8 cellular contexts compared by ENCODE assay signal in the genomic region with DNA sequence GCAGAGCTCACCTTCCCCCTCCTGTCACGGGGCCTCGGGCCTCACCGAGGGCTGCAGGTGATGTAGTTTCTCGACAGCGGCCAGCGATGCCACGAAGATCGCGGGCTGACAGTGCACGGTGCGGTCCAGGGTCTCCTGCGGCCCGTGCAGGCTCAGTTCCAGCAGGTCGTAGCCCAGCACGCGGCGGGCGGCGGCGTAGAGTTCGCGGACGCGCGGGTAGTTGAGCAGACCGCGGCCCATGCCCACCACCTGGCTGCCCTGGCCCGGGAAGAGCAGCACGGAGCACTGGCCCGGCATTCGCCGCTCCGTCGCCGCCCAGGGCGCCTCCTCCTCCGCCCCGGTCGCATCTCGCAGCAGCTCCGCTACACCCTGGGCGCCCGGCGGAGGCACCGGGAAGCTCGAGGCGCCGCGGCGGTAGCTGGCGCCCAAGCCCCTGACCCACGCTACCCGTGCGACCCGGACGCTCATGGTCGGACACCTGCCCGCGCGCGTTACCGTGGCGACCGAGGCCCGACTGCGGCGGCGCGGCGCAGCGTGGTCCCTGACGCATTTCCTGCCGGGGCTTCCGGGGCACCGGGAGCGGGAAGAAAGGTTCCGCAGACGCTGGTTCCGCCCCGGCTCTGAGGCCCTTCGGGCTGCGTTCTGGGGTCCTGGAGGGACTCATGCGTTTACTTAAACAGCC. TPM values are rescaled to one million over a fixed set of nuclear protein-coding genes. Genes with fewer than 3 reads are reported as not detected.
DNase-seq lines count a peak whose midpoint lies in the region; ATAC-seq and TF ChIP-seq lines count a peak whose summit lies in the region.

A gene with protein sequence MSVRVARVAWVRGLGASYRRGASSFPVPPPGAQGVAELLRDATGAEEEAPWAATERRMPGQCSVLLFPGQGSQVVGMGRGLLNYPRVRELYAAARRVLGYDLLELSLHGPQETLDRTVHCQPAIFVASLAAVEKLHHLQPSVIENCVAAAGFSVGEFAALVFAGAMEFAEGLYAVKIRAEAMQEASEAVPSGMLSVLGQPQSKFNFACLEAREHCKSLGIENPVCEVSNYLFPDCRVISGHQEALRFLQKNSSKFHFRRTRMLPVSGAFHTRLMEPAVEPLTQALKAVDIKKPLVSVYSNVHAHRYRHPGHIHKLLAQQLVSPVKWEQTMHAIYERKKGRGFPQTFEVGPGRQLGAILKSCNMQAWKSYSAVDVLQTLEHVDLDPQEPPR (minus strand): TSS at position 518 of the 682 bp plus-strand sequence. CDS start 50 bp downstream, at position 468.

- ATAC-seq in left ventricle myocardium superior (peak; percentile 93), psoas muscle (peak; percentile 95 to 98 (median 96))

- peak within 1 kb of the TSS; percentile 79 for H3K27ac Mint-ChIP-seq in HFFc6

- peak within 1 kb of the TSS; percentile 76 for H3K27ac ChIP-seq in psoas muscle

- H3K4me3 ChIP-seq in psoas muscle, result peak within 1 kb of the TSS; percentile 98

- H3K27me3 ChIP-seq in psoas muscle (ENCODE audit: insufficient read depth in 3 of 3, low read length in 2 of 3), result no peaks in the 10 kb centered on the region

- peaks cover 10% of the 10 kb centered on the region for H3K4me1 ChIP-seq in psoas muscle

- no peaks in the 10 kb centered on the region for H3K9me3 ChIP-seq in psoas muscle

- no peaks in the 10 kb centered on the region; the same call in 1 of the 2 replicates for H3K27me3 Mint-ChIP-seq in HFFc6 (ENCODE audit: insufficient read depth)

- DNase-seq in GM10266 (ENCODE audit: extremely low spot score) (peak; percentile 94), HFFc6 (peak; percentile 45), NCI-H128 (lab: John Stamatoyannopoulos, UW; ENCODE audit: unreplicated experiment) (peak; percentile 63), T-helper 2 cell (peak; percentile 65 to 83 (median 70)), amygdala (lab: John Stamatoyannopoulos, UW) (peak in 54 of 56 donors; percentile 30 to 92 (median 76)), left ventricle myocardium superior (peak; percentile 91), psoas muscle (peak; percentile 90 to 93), ureter (ENCODE audit: low spot score) (peak; percentile 87)

- H3K4me3 Mint-ChIP-seq in HFFc6, result peak within 1 kb of the TSS; percentile 89

- H3K36me3 ChIP-seq in psoas muscle (ENCODE audit: insufficient read depth in 1 of 2, low read depth in 1 of 2), result peaks cover 0 to 35% of the 10 kb centered on the region in 2 donors

- 0 out of 2 replicates have a peak, but pooled peaks cover 4% of the 10 kb centered on the region for H3K4me1 Mint-ChIP-seq in HFFc6 (ENCODE audit: low read depth)

- intact Hi-C loops in left ventricle myocardium superior (cut with micrococcal nuclease) (no loop called here), psoas muscle (cut with DNase I) (no loop called here)

- WGBS in psoas muscle, 3 donors, result 0 to 1% (median 0%) methylated on average over 69 to 83 of the region's 83 CpGs

- no peak for TF ChIP-seq CTCF in GM10266 (IDR thresholded peaks at IDR 0.05; ENCODE audit: control insufficient read depth, insufficient read depth, low read depth, missing control alignments)
- peak; percentile 14; the same call in 1 of the 2 replicates for TF ChIP-seq CTCF in HFFc6 (IDR thresholded peaks at IDR 0.05)
- no peak for TF ChIP-seq CTCF in psoas muscle (IDR thresholded peaks at IDR 0.05)

- H3K9me3 Mint-ChIP-seq in HFFc6, result no peaks in the 10 kb centered on the region

- H3K36me3 Mint-ChIP-seq in HFFc6 (ENCODE audit: low read depth), result peaks cover 4% of the 10 kb centered on the region

RNA-seq across cellular contexts. Expression of the gene that starts here (rescaled TPM):
- 10 to 100 TPM; 15.1 to 16.6 (median 15.6) TPM for total RNA-seq in HFFc6 (2021; fragmentation: NEBNext Ultra II Directional; extraction: Animal tissue kit (Norgen Biotek cat#: 25700))
- total RNA-seq in left ventricle myocardium superior (13.4 TPM), psoas muscle (10 to 100 TPM; 14.8 to 21.7 (median 16.9) TPM), ureter (19.5 TPM)
- polyA plus RNA-seq in psoas muscle, result 10 to 100 TPM; 21.9 to 33.4 (median 23.4) TPM

Comparison
In these comparisons a context has a peak if more than half of its experiments do, and no peak if none do; other contexts are left out.
1. Peak in every context shown above with its lines: DNase-seq, ATAC-seq, H3K4me3 ChIP-seq and H3K27ac ChIP-seq.